Comparison of ENCODE assay signal across 1 cellular context in the genomic region with DNA sequence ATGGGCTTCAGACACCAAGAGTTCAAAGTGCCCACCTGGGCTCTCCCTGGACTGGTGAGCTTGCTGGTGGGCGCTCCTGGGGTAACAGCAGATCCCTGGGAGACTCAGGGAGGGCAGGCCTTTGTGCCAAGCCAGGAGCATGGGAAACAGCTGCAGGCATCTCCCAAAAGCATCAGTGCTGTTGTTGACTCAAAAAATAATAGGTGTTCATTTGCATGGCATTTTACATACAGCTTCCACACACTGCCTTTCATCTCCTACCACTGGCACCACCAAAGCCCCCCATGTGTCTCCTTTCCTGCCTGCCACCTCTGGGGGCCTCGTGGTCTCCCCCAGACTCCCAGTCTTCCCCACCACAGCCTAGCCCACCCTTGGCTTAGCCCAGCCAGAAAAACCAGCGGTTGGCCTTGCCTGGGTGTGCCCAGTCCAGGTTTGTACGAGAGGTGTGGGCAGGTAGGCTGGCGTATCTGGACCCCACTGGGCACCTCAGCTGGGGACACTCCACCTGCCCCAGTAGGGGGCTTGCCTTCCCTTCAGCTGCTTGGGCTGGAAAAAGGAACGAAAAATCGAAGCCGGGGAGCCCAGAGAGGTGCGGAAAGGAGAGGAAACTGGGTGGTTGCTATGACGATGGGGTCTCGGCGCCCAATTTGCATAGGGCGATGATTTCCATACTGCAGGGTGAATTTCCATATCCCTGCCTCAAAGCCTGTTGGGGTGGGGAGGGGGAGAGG.
TF ChIP-seq lines count a peak whose summit lies in the region.

No MANE protein-coding gene starts in this region.

TF ChIP-seq in K562, 482 proteins besides CTCF, POLR2A, EP300 and RAD21:
- TF ChIP-seq, protein P1, sequence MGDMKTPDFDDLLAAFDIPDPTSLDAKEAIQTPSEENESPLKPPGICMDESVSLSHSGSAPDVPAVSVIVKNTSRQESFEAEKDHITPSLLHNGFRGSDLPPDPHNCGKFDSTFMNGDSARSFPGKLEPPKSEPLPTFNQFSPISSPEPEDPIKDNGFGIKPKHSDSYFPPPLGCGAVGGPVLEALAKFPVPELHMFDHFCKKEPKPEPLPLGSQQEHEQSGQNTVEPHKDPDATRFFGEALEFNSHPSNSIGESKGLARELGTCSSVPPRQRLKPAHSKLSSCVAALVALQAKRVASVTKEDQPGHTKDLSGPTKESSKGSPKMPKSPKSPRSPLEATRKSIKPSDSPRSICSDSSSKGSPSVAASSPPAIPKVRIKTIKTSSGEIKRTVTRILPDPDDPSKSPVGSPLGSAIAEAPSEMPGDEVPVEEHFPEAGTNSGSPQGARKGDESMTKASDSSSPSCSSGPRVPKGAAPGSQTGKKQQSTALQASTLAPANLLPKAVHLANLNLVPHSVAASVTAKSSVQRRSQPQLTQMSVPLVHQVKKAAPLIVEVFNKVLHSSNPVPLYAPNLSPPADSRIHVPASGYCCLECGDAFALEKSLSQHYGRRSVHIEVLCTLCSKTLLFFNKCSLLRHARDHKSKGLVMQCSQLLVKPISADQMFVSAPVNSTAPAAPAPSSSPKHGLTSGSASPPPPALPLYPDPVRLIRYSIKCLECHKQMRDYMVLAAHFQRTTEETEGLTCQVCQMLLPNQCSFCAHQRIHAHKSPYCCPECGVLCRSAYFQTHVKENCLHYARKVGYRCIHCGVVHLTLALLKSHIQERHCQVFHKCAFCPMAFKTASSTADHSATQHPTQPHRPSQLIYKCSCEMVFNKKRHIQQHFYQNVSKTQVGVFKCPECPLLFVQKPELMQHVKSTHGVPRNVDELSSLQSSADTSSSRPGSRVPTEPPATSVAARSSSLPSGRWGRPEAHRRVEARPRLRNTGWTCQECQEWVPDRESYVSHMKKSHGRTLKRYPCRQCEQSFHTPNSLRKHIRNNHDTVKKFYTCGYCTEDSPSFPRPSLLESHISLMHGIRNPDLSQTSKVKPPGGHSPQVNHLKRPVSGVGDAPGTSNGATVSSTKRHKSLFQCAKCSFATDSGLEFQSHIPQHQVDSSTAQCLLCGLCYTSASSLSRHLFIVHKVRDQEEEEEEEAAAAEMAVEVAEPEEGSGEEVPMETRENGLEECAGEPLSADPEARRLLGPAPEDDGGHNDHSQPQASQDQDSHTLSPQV (IDR thresholded peaks at IDR 0.05): no peak
- TF ChIP-seq RFX1 (IDR thresholded peaks at IDR 0.05): peak; percentile 66
